12 cellular contexts compared by ENCODE assay signal in the genomic region with DNA sequence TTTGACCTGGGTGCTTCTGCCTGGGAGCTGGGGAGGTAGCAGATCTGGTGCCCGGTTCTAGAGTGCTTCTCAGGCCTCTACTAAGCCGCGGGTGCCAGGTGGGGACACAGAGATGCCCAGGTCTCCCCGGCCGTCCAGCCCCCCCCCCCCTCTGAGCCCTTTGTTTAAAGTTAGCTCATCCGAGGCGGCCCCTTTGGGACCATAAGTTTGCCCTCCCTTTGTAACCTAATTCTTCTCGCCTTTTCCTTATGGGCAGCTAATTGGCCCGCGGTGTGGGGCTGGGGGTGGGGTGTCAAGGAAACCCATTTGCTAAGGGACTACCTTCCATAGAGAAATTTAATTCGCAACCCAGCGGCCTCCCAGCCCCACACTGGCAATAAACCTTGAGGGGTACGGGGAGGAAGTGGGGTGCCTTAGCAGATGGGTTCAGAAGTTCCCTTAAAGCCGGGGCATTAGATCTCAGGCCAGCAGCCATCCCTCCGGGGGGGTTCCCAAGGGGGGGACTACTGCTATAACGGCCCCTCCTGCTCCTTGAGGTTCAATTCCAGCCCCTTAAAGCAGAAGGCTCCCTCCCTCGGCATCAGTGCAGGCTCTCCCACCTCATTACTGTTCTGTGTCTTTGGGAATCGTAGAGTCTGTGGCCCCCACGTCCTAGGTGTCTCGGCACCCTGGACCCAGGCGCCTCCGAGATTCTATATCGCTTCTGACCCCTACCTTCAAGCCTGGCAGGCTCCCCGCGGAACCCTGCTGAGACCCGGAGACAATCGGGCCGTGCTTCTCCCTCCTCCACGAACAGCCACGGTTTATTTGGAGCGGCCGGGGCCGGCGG. TPM values are rescaled to one million over a fixed set of nuclear protein-coding genes. Genes with fewer than 3 reads are reported as not detected.
DNase-seq lines count a peak whose midpoint lies in the region; ATAC-seq, FAIRE-seq and TF ChIP-seq lines count a peak whose summit lies in the region.
"Had no signal": no experiment of that assay in that cellular context is flagged by ENCODE, and none has a peak within 500 bp of the region (broad histone marks: within the 10 kb centered on the region; RNA-seq: fewer than 3 reads in every experiment).

No MANE protein-coding gene starts in this region.

- TF ChIP-seq EP300 in K562 (IDR thresholded peaks at IDR 0.05; ENCODE audit: low read length), result no peak

- no peaks in the 10 kb centered on the region for H3K36me3 Mint-ChIP-seq in activated T-helper 17 cell treated with anti-CD3 and anti-CD28 coated beads, Interleukin-2, amount 50 U/mL, for 72 hours (ENCODE audit: low read depth)

- H3K4me3 Mint-ChIP-seq in activated T-helper 17 cell treated with anti-CD3 and anti-CD28 coated beads, Interleukin-2, amount 50 U/mL, for 72 hours, result no peak overlapping the region

- DNase-seq in A673 (ENCODE audit: low spot score), result peak; percentile 15
- peak; percentile 35 for DNase-seq in GM23248
- DNase-seq in K562 (ENCODE audit: extremely low read depth in 1 of 4, low spot score in 3 of 4), result peak in 1 of 4 experiments; percentile 45
- DNase-seq in SJCRH30, result no peak
- no peak for DNase-seq in retina
- DNase-seq: activated CD4-positive, alpha-beta T cell treated with anti-CD3 and anti-CD28 coated beads, Interleukin-2, amount 50 U/mL, for 4 hours had no signal

- H3K9me3 Mint-ChIP-seq in activated T-helper 17 cell treated with anti-CD3 and anti-CD28 coated beads, Interleukin-2, amount 50 U/mL, for 72 hours, result no peaks in the 10 kb centered on the region

- no peak overlapping the region for H3K27ac Mint-ChIP-seq in activated T-helper 17 cell treated with anti-CD3 and anti-CD28 coated beads, Interleukin-2, amount 50 U/mL, for 72 hours

- TF ChIP-seq RAD21 in K562 (CRISPR knock-in tag; conservative IDR thresholded peaks at IDR 0.05 in 1 of 2, IDR thresholded peaks at IDR 0.05 in 1 of 2), result no peak

- 0 out of 2 replicates have a peak, but pooled peaks have one; percentile 30 for TF ChIP-seq POLR2A in K562 (conservative IDR thresholded peaks at IDR 0.05)

- CTCF ChIA-PET in A673 (lab: Charles Lee), result no interaction called here
- CTCF ChIA-PET in K562 (lab: Yijun Ruan, JAX; ENCODE audit: low intra/inter-chr PET ratio), result no interaction called here

- H4K20me1 ChIP-seq in GM23248 (ENCODE audit: insufficient read depth) (no peaks in the 10 kb centered on the region), K562 (replicated peaks; ENCODE audit: control insufficient read depth, insufficient read depth, low read length) (peaks cover 16% of the 10 kb centered on the region)

- H3K4me2 ChIP-seq in GM23248 (ENCODE audit: unreplicated experiment), result peak overlapping the region; percentile 85
- H3K4me2 ChIP-seq in K562 (ENCODE audit: insufficient read depth, low read length), result peak overlapping the region; percentile 92

- H3K9ac ChIP-seq in GM23248, result peak overlapping the region; percentile 94
- H3K9ac ChIP-seq in K562 (ENCODE audit: insufficient read depth in 1 of 2, low read depth in 2 of 2, low read length in 2 of 2), result peak overlapping the region; percentile 98

- H3K4me3 ChIP-seq in A673 (ENCODE audit: low read depth, low read length, poor library complexity, severe bottlenecking), result peak overlapping the region; percentile 81
- peak overlapping the region; percentile 90 for H3K4me3 ChIP-seq in GM23248
- H3K4me3 ChIP-seq in K562, result peak overlapping the region; percentile 98
- peak overlapping the region; percentile 26 for H3K4me3 ChIP-seq in mononuclear cell (ENCODE audit: low read length)
- H3K4me3 ChIP-seq in SJCRH30, result no peak overlapping the region

- no peaks in the 10 kb centered on the region for H3F3A ChIP-seq in GM23248 (ENCODE audit: insufficient read depth)

- H3K4me1 Mint-ChIP-seq in activated T-helper 17 cell treated with anti-CD3 and anti-CD28 coated beads, Interleukin-2, amount 50 U/mL, for 72 hours, result peaks cover 5% of the 10 kb centered on the region

- H3K79me2 ChIP-seq in GM23248 (ENCODE audit: insufficient read depth), result peaks cover 93% of the 10 kb centered on the region
- peaks cover 100% of the 10 kb centered on the region for H3K79me2 ChIP-seq in K562 (ENCODE audit: control insufficient read depth, insufficient read depth, low read length)

- intact Hi-C loops in A673 (cut with micrococcal nuclease; ENCODE audit: unreplicated experiment) (loop anchor here (5.0 kb wide), 1 partner anchor 64 kb away; no protein-coding TSS in a partner anchor), K562 (cut with micrococcal nuclease) (loop anchor here (10.0 kb wide), 2 partner anchors 176 to 416 kb away; no protein-coding TSS in a partner anchor)

- TF ChIP-seq CTCF in A673 (conservative IDR thresholded peaks at IDR 0.05; ENCODE audit: low read depth, low read length) (no peak), K562 (IDR thresholded peaks at IDR 0.05 in 2 of 3, conservative IDR thresholded peaks at IDR 0.05 in 1 of 3; ENCODE audit: insufficient read depth in 2 of 3, low read depth in 1 of 3, low read length in 3 of 3) (no peak)

- H3K27me3 ChIP-seq in A673 (replicated peaks; ENCODE audit: insufficient read depth, low read depth, low read length, poor library complexity) (peaks cover 13% of the 10 kb centered on the region), GM23248 (replicated peaks; ENCODE audit: insufficient read depth) (no peaks in the 10 kb centered on the region), K562 (ENCODE audit: control insufficient read depth in 2 of 2, insufficient read depth in 2 of 2, low read length in 2 of 2) (no peaks in the 10 kb centered on the region), mononuclear cell (ENCODE audit: insufficient read depth, low read length) (peaks cover 91% of the 10 kb centered on the region), SJCRH30 (no peaks in the 10 kb centered on the region)

- H3K4me1 ChIP-seq in A673 (ENCODE audit: insufficient read depth, low read length, poor library complexity, severe bottlenecking), result peaks cover 19% of the 10 kb centered on the region
- H3K4me1 ChIP-seq in GM23248 (ENCODE audit: insufficient read depth), result no peaks in the 10 kb centered on the region
- H3K4me1 ChIP-seq in K562 (replicated peaks in 1 of 2; ENCODE audit: control insufficient read depth in 2 of 2, insufficient read depth in 2 of 2, low read length in 2 of 2), result peaks cover 23 to 83% of the 10 kb centered on the region in 2 experiments
- H3K4me1 ChIP-seq in mononuclear cell (ENCODE audit: insufficient read depth, low read length), result peaks cover 60% of the 10 kb centered on the region
- H3K4me1 ChIP-seq in SJCRH30, result no peaks in the 10 kb centered on the region; the same call in 1 of the 2 replicates

- H3K36me3 ChIP-seq in A673 (ENCODE audit: insufficient read depth, low read length, poor library complexity, severe bottlenecking) (no peaks in the 10 kb centered on the region), GM23248 (ENCODE audit: low read depth) (no peaks in the 10 kb centered on the region), K562 (ENCODE audit: control insufficient read depth, insufficient read depth, low read length) (peaks cover 57% of the 10 kb centered on the region; the same call in 2 of the 3 replicates), SJCRH30 (0 out of 2 replicates have a peak, but pooled peaks cover 2% of the 10 kb centered on the region)

- H3K9me1 ChIP-seq in K562 (ENCODE audit: control insufficient read depth, insufficient read depth, low read length), result no peaks in the 10 kb centered on the region

- no TSS peak for BruUV-seq in A673 (replicated peaks; lab: Mats Ljungman, UMichigan)
- BruUV-seq in K562 (replicated peaks; lab: Mats Ljungman, UMichigan), result no TSS peak

- H3K27me3 Mint-ChIP-seq in activated T-helper 17 cell treated with anti-CD3 and anti-CD28 coated beads, Interleukin-2, amount 50 U/mL, for 72 hours, result peaks cover 46% of the 10 kb centered on the region

- 50 to 58% methylated on average over 28 to 34 of the region's 34 CpGs for WGBS in GM23248 (ENCODE audit: low coverage in 1 of 2, low lambda C conversion rate in 2 of 2, missing lambda C conversion rate in 2 of 2), 2 experiments
- WGBS in K562 (ENCODE audit: insufficient coverage, low coverage, missing lambda C conversion rate), result 0% methylated on average over 20 of the region's 34 CpGs

- H2AFZ ChIP-seq in GM23248, result no peak overlapping the region
- no peak overlapping the region for H2AFZ ChIP-seq in K562 (ENCODE audit: low read depth, low read length)

- no peaks in the 10 kb centered on the region for H3K9me3 ChIP-seq in A673 (ENCODE audit: low read depth, low read length, poor library complexity, severe bottlenecking)
- no peaks in the 10 kb centered on the region for H3K9me3 ChIP-seq in GM23248 (ENCODE audit: low read depth)
- no peaks in the 10 kb centered on the region for H3K9me3 ChIP-seq in K562 (replicated peaks; ENCODE audit: control insufficient read depth, insufficient read depth, low read depth, low read length)
- H3K9me3 ChIP-seq in mononuclear cell (ENCODE audit: low read depth, low read length), result no peaks in the 10 kb centered on the region
- H3K9me3 ChIP-seq in SJCRH30 (replicated peaks), result no peaks in the 10 kb centered on the region; the same call in 1 of the 2 replicates

- no peak for FAIRE-seq in K562 (lab: Jason Lieb, UNC)
- FAIRE-seq: colon had no signal

- in situ Hi-C loops in GM23248 (cut with MboI), result no loop called here
- in situ Hi-C loops in K562 (cut with MboI), result no loop called here

- POLR2A ChIA-PET in A673 (lab: Charles Lee; ENCODE audit: low non-redundant PET), result no interaction called here
- POLR2A ChIA-PET in K562 (lab: Yijun Ruan, JAX), result interaction anchor here (0.6 to 2.0 kb wide), 3 partner anchors 44 to 1365 kb away, joined by 3 to 5 read pairs (median 4); no protein-coding TSS in a partner anchor

- no peaks in the 10 kb centered on the region for H3K9me2 ChIP-seq in GM23248 (ENCODE audit: insufficient read depth)

- no peak for ATAC-seq in K562
- no peak for ATAC-seq in activated T-helper 17 cell treated with anti-CD3 and anti-CD28 coated beads, Interleukin-2, amount 50 U/mL, for 72 hours (replicated peaks)
- no peak for ATAC-seq in GM18519 (IDR thresholded peaks at IDR 0.05; ENCODE audit: low FRiP score, unreplicated experiment)

- H3K27ac ChIP-seq in A673 (ENCODE audit: low read depth, low read length, poor library complexity, severe bottlenecking) (no peak overlapping the region), GM23248 (peak overlapping the region; percentile 88; the same call in 1 of the 2 replicates), K562 (ENCODE audit: extremely low read depth, low read depth, low read length) (peak overlapping the region; percentile 98), SJCRH30 (no peak overlapping the region)

RNA-seq across cellular contexts. Expression of gene GATA2, which starts 1.7 kb away (rescaled TPM):
- 14.2 and 19.4 TPM in 2 replicates for total RNA-seq in A673 (2021)
- 23.8 and 28.6 TPM in 2 replicates for total RNA-seq in GM23248 (2014; rRNA removed; shearing (Covaris generic))
- polyA plus RNA-seq in GM23248 (2016; fragmentation: Nextera tagmentation; extraction: Ambion mirVana), result 33.3 and 34.0 TPM in 2 replicates
- 49.8 and 107 TPM in 2 replicates for total RNA-seq in K562 (2011; cell fraction: chromatin; rRNA removed; ENCODE audit: low replicate concordance)
- 84.0 and 88.4 TPM in 2 replicates for total RNA-seq in K562 (2011; cell fraction: nucleolus; rRNA removed)
- total RNA-seq in K562 (2011; cell fraction: nucleoplasm; rRNA removed), result 50.5 and 57.9 TPM in 2 replicates
- 86.9 and 125 TPM in 2 replicates for total RNA-seq in K562 (2014; rRNA removed)
- total RNA-seq in K562 (2014; rRNA removed; fragmentation: Illumina TruSeq; extraction: Trizol), result 32.6 and 32.8 TPM in 2 replicates
- total RNA-seq in K562 (2015; rRNA removed; fragmentation: Illumina TruSeq; extraction: Trizol), result 50.8 and 55.3 TPM in 2 replicates
- total RNA-seq in K562 (2021), result 215 and 218 TPM in 2 replicates
- 28.9 and 29.6 TPM in 2 replicates for polyA plus RNA-seq in K562 (2011; rRNA removed)
- polyA plus RNA-seq in K562 (2011; cell fraction: cytosol; rRNA removed), result 29.6 and 67.6 TPM in 2 replicates
- polyA plus RNA-seq in K562 (2011; cell fraction: nucleus; rRNA removed), result 108 and 210 TPM in 2 replicates
- 126 and 159 TPM in 2 replicates for polyA plus RNA-seq in K562 (2012)
- 74.6 and 129 TPM in 2 replicates for polyA plus RNA-seq in K562 (2014; fragmentation: Illumina TruSeq; extraction: Trizol)
- 10 to 100 TPM in 1 of 2 experiments, 1 to 10 TPM in 1; 8.5 to 11.6 TPM for polyA plus RNA-seq in K562 (2014; fragmentation: Nextera tagmentation; extraction: Ambion mirVana)
- 113 and 118 TPM in 2 replicates for polyA plus RNA-seq in K562 (2014; rRNA removed)
- 12.2 and 21.4 TPM in 2 replicates for polyA minus RNA-seq in K562 (2011; rRNA and poly(A)+ RNA removed)
- polyA minus RNA-seq in K562 (2011; cell fraction: cytosol; rRNA and poly(A)+ RNA removed), result 57.2 and 76.2 TPM in 2 replicates
- 42.5 and 50.0 TPM in 2 replicates for polyA minus RNA-seq in K562 (2011; cell fraction: nucleus; rRNA and poly(A)+ RNA removed)
- total RNA-seq in mononuclear cell, result 2.9 TPM
- 1 to 10 TPM in 1 of 2 donors, under 1 TPM in 1; 0.17 to 1.1 TPM for total RNA-seq in activated T-helper 17 cell treated with anti-CD3 and anti-CD28 coated beads, Interleukin-2, amount 50 U/mL, for 72 hours
- total RNA-seq in SJCRH30 (2014; rRNA removed; shearing (Covaris generic)), result 17.1 and 19.8 TPM in 2 replicates

RNA-seq across cellular contexts. Expression of gene DNAJB8, which starts 24.6 kb away (rescaled TPM):
- total RNA-seq in A673 (2021) (not detected in 2 replicates), K562 (2014; rRNA removed) (0.04 TPM in 1 of 2 replicates, not detected in the other), K562 (2014; rRNA removed; fragmentation: Illumina TruSeq; extraction: Trizol) (not detected in 2 replicates), K562 (2015; rRNA removed; fragmentation: Illumina TruSeq; extraction: Trizol) (not detected in 2 replicates), K562 (2021) (not detected in 2 replicates), mononuclear cell (not detected)
- not detected in 2 replicates for total RNA-seq in GM23248 (2014; rRNA removed; shearing (Covaris generic))
- polyA plus RNA-seq in GM23248 (2016; fragmentation: Nextera tagmentation; extraction: Ambion mirVana) (not detected in 2 replicates), K562 (2011; rRNA removed) (not detected in 2 replicates), K562 (2014; fragmentation: Illumina TruSeq; extraction: Trizol) (not detected in 2 replicates), K562 (2014; fragmentation: Nextera tagmentation; extraction: Ambion mirVana) (not detected), K562 (2014; rRNA removed) (not detected in 2 replicates)
- not detected in 2 replicates for total RNA-seq in K562 (2011; cell fraction: chromatin; rRNA removed; ENCODE audit: low replicate concordance)
- not detected in 2 replicates for total RNA-seq in K562 (2011; cell fraction: nucleolus; rRNA removed)
- total RNA-seq in K562 (2011; cell fraction: nucleoplasm; rRNA removed), result not detected in 2 replicates
- not detected in 2 replicates for polyA plus RNA-seq in K562 (2011; cell fraction: cytosol; rRNA removed)
- polyA plus RNA-seq in K562 (2011; cell fraction: nucleus; rRNA removed), result not detected in 2 replicates
- polyA plus RNA-seq in K562 (2012), result not detected in 2 replicates
- not detected in 2 replicates for polyA minus RNA-seq in K562 (2011; rRNA and poly(A)+ RNA removed)
- polyA minus RNA-seq in K562 (2011; cell fraction: cytosol; rRNA and poly(A)+ RNA removed), result not detected in 2 replicates
- not detected in 2 replicates for polyA minus RNA-seq in K562 (2011; cell fraction: nucleus; rRNA and poly(A)+ RNA removed)
- not detected for total RNA-seq in activated T-helper 17 cell treated with anti-CD3 and anti-CD28 coated beads, Interleukin-2, amount 50 U/mL, for 72 hours
- not detected in 2 replicates for total RNA-seq in SJCRH30 (2014; rRNA removed; shearing (Covaris generic))
- total RNA-seq: M059J, temporal lobe had no signal

Comparison
In these comparisons a context has a peak if more than half of its experiments do, and no peak if none do; other contexts are left out.
1. DNase-seq: peak in A673 (single experiment) and GM23248 (single experiment); none in SJCRH30 (0 of 2) and retina (single experiment).
2. H3K27ac ChIP-seq: peak in GM23248 (single experiment) and K562 (single experiment); none in A673 (single experiment) and SJCRH30 (single experiment).